ENCODE assay signal across 8 cellular contexts in the genomic region with DNA sequence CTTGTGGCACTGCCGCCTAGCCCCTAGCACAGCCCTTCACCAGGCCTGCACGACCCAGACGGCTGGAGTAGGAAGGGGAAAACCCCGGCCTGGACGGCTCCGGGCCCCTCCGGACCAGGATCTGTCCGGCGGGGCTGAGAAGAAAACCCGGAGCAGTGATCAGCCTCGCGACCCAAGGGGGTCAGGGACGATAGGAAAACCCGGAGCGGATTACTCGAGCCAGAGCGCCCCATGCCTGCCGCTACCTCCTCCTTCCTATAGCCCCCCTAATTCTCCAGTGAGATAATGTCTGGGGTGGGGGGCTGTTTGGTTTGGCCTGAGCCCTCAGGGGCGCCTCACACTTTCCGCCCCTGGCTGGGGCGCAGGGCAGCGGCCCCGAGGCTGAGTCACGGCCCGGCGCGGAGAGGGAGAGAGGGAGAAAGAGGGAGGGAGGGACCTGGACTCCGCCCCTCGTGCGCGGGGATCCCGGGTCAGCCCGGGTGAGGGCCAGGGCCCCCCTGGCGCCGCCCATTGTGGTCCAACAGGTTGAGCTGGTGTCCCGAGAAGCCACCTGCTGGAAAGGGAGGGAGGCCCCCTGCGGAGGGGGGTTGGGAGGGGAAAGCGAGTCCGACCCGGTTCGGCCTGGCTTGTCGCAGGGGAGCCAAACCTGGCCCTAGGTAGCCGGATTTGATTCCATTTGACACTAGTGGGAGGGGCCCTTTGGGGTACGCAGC. TPM values are rescaled to one million over a fixed set of nuclear protein-coding genes. Genes with fewer than 3 reads are reported as not detected.
DNase-seq lines count a peak whose midpoint lies in the region; ATAC-seq, FAIRE-seq and TF ChIP-seq lines count a peak whose summit lies in the region.

No MANE protein-coding gene starts in this region.

- FAIRE-seq in bronchial epithelial cell (lab: Jason Lieb, UNC) (no peak), small intestine (lab: Jason Lieb, UNC) (no peak)

- H3K4me1 Mint-ChIP-seq in immature natural killer cell: peaks cover 41 to 42% of the 10 kb centered on the region in 2 donors

- H3K9me3 ChIP-seq in small intestine (ENCODE audit: control insufficient read depth, low read depth): no peaks in the 10 kb centered on the region

- H3K27me3 ChIP-seq in bronchial epithelial cell (ENCODE audit: control insufficient read depth, insufficient read depth, low read length): no peaks in the 10 kb centered on the region
- H3K27me3 ChIP-seq in small intestine (ENCODE audit: control insufficient read depth in 2 of 2, insufficient read depth in 2 of 2, low read length in 2 of 2): no peaks in the 10 kb centered on the region

- ATAC-seq in GM18520 (IDR thresholded peaks at IDR 0.05; ENCODE audit: unreplicated experiment) (peak; percentile 30), HG03103 (IDR thresholded peaks at IDR 0.05; ENCODE audit: low read depth, unreplicated experiment) (peak; percentile 31)

- peak overlapping the region; percentile 79 to 89 (median 86) for H3K27ac Mint-ChIP-seq in immature natural killer cell

- peak overlapping the region; percentile 86 to 97 (median 93) for H3K4me3 Mint-ChIP-seq in immature natural killer cell

- TF ChIP-seq CTCF in 22Rv1 (IDR thresholded peaks at IDR 0.05): no peak
- peak; percentile 10 for TF ChIP-seq CTCF in bronchial epithelial cell (IDR thresholded peaks at IDR 0.05; ENCODE audit: insufficient read depth, low read length, severe bottlenecking)

- DNase-seq in NCI-H2227 (lab: John Stamatoyannopoulos, UW; ENCODE audit: unreplicated experiment) (peak; percentile 94), bronchial epithelial cell (ENCODE audit: low read depth) (peak; percentile 80), immature natural killer cell (peak; percentile 73 to 79 (median 77)), small intestine (peak; percentile 96)
- peak; percentile 37 to 63 (median 52) for DNase-seq in activated CD4-positive, CD25-positive, alpha-beta regulatory T cell (lab: John Stamatoyannopoulos, UW)

- peaks cover 8% of the 10 kb centered on the region for H3K36me3 ChIP-seq in bronchial epithelial cell (ENCODE audit: control insufficient read depth, insufficient read depth, low read length)
- no peaks in the 10 kb centered on the region for H3K36me3 ChIP-seq in small intestine (ENCODE audit: control insufficient read depth in 2 of 2, insufficient read depth in 2 of 2, low read length in 2 of 2)

- H3K27ac ChIP-seq in 22Rv1 (peak overlapping the region; percentile 98), small intestine (ENCODE audit: low read depth in 1 of 2, low read length in 1 of 2) (peak overlapping the region; percentile 91 to 94)

- 0 to 1% (median 1%) methylated on average over 34 to 44 of the region's 44 CpGs for WGBS in small intestine, 3 donors

- peaks cover 3 to 18% of the 10 kb centered on the region in 2 donors for H3K4me1 ChIP-seq in small intestine (ENCODE audit: control insufficient read depth in 2 of 2, insufficient read depth in 1 of 2, low read depth in 1 of 2, low read length in 1 of 2)

- no peaks in the 10 kb centered on the region for H3K36me3 Mint-ChIP-seq in immature natural killer cell

- H3K27me3 Mint-ChIP-seq in immature natural killer cell (ENCODE audit: low read depth in 3 of 3): peaks cover 2 to 10% (median 2%) of the 10 kb centered on the region in 3 donors

- peak overlapping the region; percentile 96 for H3K4me3 ChIP-seq in bronchial epithelial cell (ENCODE audit: low read depth, low read length)
- H3K4me3 ChIP-seq in small intestine (ENCODE audit: low read depth in 1 of 2, low read length in 2 of 2): peak overlapping the region; percentile 70 to 77

- no peaks in the 10 kb centered on the region for H3K9me3 Mint-ChIP-seq in immature natural killer cell

RNA-seq across cellular contexts. Expression of gene ZBTB7B, which starts 1.7 kb away (rescaled TPM):
- total RNA-seq in bronchial epithelial cell: 46.1 and 112 TPM in 2 replicates
- polyA plus RNA-seq in immature natural killer cell (1 to 10 TPM in 2 of 3 donors, under 1 TPM in 1; 0.96 to 3.3 (median 1.8) TPM), small intestine (100 to 1,000 TPM in 2 of 3 donors, 10 to 100 TPM in 1; 93.2 to 222 (median 136) TPM)

RNA-seq across cellular contexts. Expression of gene LENEP, which starts 7.5 kb away (rescaled TPM):
- total RNA-seq in bronchial epithelial cell: 0.51 TPM in 1 of 2 replicates, not detected in the other
- polyA plus RNA-seq in immature natural killer cell: not detected
- not detected for polyA plus RNA-seq in small intestine

RNA-seq across cellular contexts. Expression of gene FLAD1, which starts 17.7 kb away (rescaled TPM):
- total RNA-seq in bronchial epithelial cell: 40.8 and 49.3 TPM in 2 replicates
- polyA plus RNA-seq in immature natural killer cell (10 to 100 TPM; 40.9 to 99.7 (median 41.7) TPM), small intestine (10 to 100 TPM; 33.1 to 51.4 (median 35.7) TPM)

RNA-seq across cellular contexts. Expression of gene CKS1B, which starts 26.4 kb away (rescaled TPM):
- total RNA-seq in bronchial epithelial cell: 56.3 and 76.9 TPM in 2 replicates
- polyA plus RNA-seq in immature natural killer cell (10 to 100 TPM; 59.5 to 82.7 (median 67.5) TPM), small intestine (100 to 1,000 TPM in 1 of 3 donors, 10 to 100 TPM in 2; 63.7 to 117 (median 81.3) TPM)

RNA-seq across cellular contexts. Expression of gene SHC1, which starts 30.3 kb away (rescaled TPM):
- 216 and 351 TPM in 2 replicates for total RNA-seq in bronchial epithelial cell
- polyA plus RNA-seq in immature natural killer cell: 10 to 100 TPM; 32.3 to 49.4 (median 42.5) TPM
- 10 to 100 TPM; 59.7 to 84.8 (median 67.8) TPM for polyA plus RNA-seq in small intestine

Comparison
In these comparisons a context has a peak if more than half of its experiments do, and no peak if none do; other contexts are left out.
1. Peak in every context shown above with its lines: DNase-seq, ATAC-seq, H3K4me3 ChIP-seq and H3K27ac ChIP-seq.
2. RNA of gene ZBTB7B, which starts 1.7 kb away (polyA plus RNA-seq): 93.2 to 222 TPM in small intestine; 0.96 to 3.3 TPM in immature natural killer cell; every median in the first group is over 10 times any median in the second.